8 cellular contexts compared by ENCODE assay signal in the genomic region with DNA sequence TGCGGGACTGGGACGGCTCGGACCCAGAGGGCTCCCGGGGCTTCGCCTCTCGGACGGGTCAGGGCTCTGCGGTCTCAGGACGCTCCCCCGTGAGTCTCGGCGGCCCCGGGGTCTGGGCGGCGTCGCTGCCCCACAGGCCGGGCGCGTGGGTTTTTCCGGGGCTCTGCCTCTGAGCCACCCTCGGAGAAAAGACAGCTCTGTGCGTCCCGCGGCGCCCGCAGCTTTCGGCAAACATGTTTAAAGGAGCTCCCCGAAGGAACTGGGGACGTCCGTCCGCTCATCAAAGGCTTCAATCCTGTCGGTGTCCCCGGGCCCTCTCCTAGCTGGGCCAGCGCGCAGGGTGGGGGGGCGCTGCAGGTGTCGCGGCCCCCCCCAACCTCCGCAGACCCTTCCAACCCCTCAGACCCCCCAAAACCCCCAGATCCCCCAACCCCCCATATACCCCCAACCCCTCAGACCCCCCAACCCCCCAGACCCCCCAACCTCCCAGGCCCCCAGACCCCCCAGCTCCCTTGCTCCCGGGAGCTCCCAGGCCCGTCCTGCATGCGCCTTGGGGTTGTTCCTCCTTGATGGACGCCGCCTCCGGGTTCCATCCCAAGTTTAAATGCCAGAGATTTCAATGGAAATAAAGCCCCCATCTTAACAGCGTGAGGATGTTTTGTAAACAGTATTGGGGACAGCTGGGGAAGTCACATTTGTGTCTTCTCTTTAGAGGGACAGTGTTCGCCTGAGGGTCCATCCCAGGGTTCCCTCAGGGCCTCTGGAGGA. TPM values are rescaled to one million over a fixed set of nuclear protein-coding genes. Genes with fewer than 3 reads are reported as not detected.
DNase-seq lines count a peak whose midpoint lies in the region; ATAC-seq and TF ChIP-seq lines count a peak whose summit lies in the region.

No MANE protein-coding gene starts in this region.

- DNase-seq in AG09309 (ENCODE audit: low read depth) (no peak), fibroblast of pulmonary artery (ENCODE audit: low read depth) (no peak), progenitor cell of endocrine pancreas (ENCODE audit: low spot score, unreplicated experiment) (no peak)
- DNase-seq in activated CD8-positive, alpha-beta T cell treated with anti-CD3 and anti-CD28 coated beads, Interleukin-2, amount 10 ng/mL, durations not matched to agents 7 days and 5 days: peak; percentile 58

- TF ChIP-seq CTCF in AG09309 (IDR thresholded peaks at IDR 0.05; ENCODE audit: control insufficient read depth, insufficient read depth, low read depth, low read length, missing control alignments): no peak
- no peak for TF ChIP-seq CTCF in fibroblast of pulmonary artery (IDR thresholded peaks at IDR 0.05; ENCODE audit: low read length, missing control alignments)
- TF ChIP-seq CTCF in progenitor cell of endocrine pancreas (IDR thresholded peaks at IDR 0.05; ENCODE audit: unreplicated experiment): no peak

- ATAC-seq in HG02571 (IDR thresholded peaks at IDR 0.05; ENCODE audit: unreplicated experiment): peak; percentile 12
- peak; percentile 9 for ATAC-seq in activated CD8-positive, alpha-beta T cell treated with anti-CD3 and anti-CD28 coated beads, Interleukin-2, amount 10 ng/mL, durations not matched to agents 7 days and 5 days
- no peak for ATAC-seq in GM18505 (IDR thresholded peaks at IDR 0.05; ENCODE audit: unreplicated experiment)
- ATAC-seq in HG03139 (IDR thresholded peaks at IDR 0.05; ENCODE audit: unreplicated experiment): no peak
- no peak for ATAC-seq in GM21381 (IDR thresholded peaks at IDR 0.05; ENCODE audit: unreplicated experiment)

- no peak for TF ChIP-seq POLR2A in GM18505 (IDR thresholded peaks at IDR 0.05; ENCODE audit: borderline replicate concordance, extremely low read depth, insufficient read depth, insufficient read length)

- POLR2A ChIA-PET in activated CD8-positive, alpha-beta T cell treated with anti-CD3 and anti-CD28 coated beads, Interleukin-2, amount 10 ng/mL, durations not matched to agents 7 days and 5 days (lab: Charles Lee): interaction anchor here (0.6 to 1.1 kb wide), 2 partner anchors 25 to 162 kb away, joined by 3 read pairs; no protein-coding TSS in a partner anchor

- peak overlapping the region; percentile 52 for H3K4me3 ChIP-seq in AG09309 (ENCODE audit: control insufficient read depth, low read depth, low read length)
- peak overlapping the region; percentile 54 for H3K4me3 ChIP-seq in fibroblast of pulmonary artery (replicated peaks; ENCODE audit: low read depth, low read length)

- CTCF ChIA-PET in activated CD8-positive, alpha-beta T cell treated with anti-CD3 and anti-CD28 coated beads, Interleukin-2, amount 10 ng/mL, durations not matched to agents 7 days and 5 days (lab: Charles Lee): interaction anchor here (0.6 to 2.2 kb wide), 7 partner anchors 16 to 175 kb away, joined by 3 to 9 read pairs (median 4); a partner anchor contains a TSS

- peaks cover 21% of the 10 kb centered on the region for H3K9me3 Mint-ChIP-seq in activated CD8-positive, alpha-beta T cell treated with anti-CD3 and anti-CD28 coated beads, Interleukin-2, amount 10 ng/mL, durations not matched to agents 7 days and 5 days (ENCODE audit: insufficient read depth)
- H3K9me3 Mint-ChIP-seq in progenitor cell of endocrine pancreas (ENCODE audit: low read depth): peaks cover 5% of the 10 kb centered on the region

- peak overlapping the region; percentile 45 for H3K4me3 Mint-ChIP-seq in activated CD8-positive, alpha-beta T cell treated with anti-CD3 and anti-CD28 coated beads, Interleukin-2, amount 10 ng/mL, durations not matched to agents 7 days and 5 days
- H3K4me3 Mint-ChIP-seq in progenitor cell of endocrine pancreas (ENCODE audit: low read depth): peak overlapping the region; percentile 58

- H3K27ac Mint-ChIP-seq in activated CD8-positive, alpha-beta T cell treated with anti-CD3 and anti-CD28 coated beads, Interleukin-2, amount 10 ng/mL, durations not matched to agents 7 days and 5 days: no peak overlapping the region
- H3K27ac Mint-ChIP-seq in progenitor cell of endocrine pancreas: no peak overlapping the region

- peaks cover 6% of the 10 kb centered on the region for H3K27me3 Mint-ChIP-seq in activated CD8-positive, alpha-beta T cell treated with anti-CD3 and anti-CD28 coated beads, Interleukin-2, amount 10 ng/mL, durations not matched to agents 7 days and 5 days (ENCODE audit: low read depth)
- H3K27me3 Mint-ChIP-seq in progenitor cell of endocrine pancreas: peaks cover 23% of the 10 kb centered on the region

- H3K4me1 Mint-ChIP-seq in activated CD8-positive, alpha-beta T cell treated with anti-CD3 and anti-CD28 coated beads, Interleukin-2, amount 10 ng/mL, durations not matched to agents 7 days and 5 days (ENCODE audit: low read depth): peaks cover 19% of the 10 kb centered on the region
- peaks cover 6% of the 10 kb centered on the region for H3K4me1 Mint-ChIP-seq in progenitor cell of endocrine pancreas (ENCODE audit: low read depth)

- H3K36me3 Mint-ChIP-seq in activated CD8-positive, alpha-beta T cell treated with anti-CD3 and anti-CD28 coated beads, Interleukin-2, amount 10 ng/mL, durations not matched to agents 7 days and 5 days (ENCODE audit: low read depth): peaks cover 26% of the 10 kb centered on the region
- peaks cover 13% of the 10 kb centered on the region for H3K36me3 Mint-ChIP-seq in progenitor cell of endocrine pancreas (ENCODE audit: insufficient read depth)

RNA-seq across cellular contexts. Expression of a gene that starts 1.0 kb away (rescaled TPM):
- 10 to 100 TPM; 24.5 to 26.8 TPM for total RNA-seq in activated CD8-positive, alpha-beta T cell treated with anti-CD3 and anti-CD28 coated beads, Interleukin-2, amount 10 ng/mL, durations not matched to agents 7 days and 5 days
- 21.3 and 23.2 TPM in 2 replicates for total RNA-seq in progenitor cell of endocrine pancreas

RNA-seq across cellular contexts. Expression of a gene that starts 42.8 kb away (rescaled TPM):
- total RNA-seq in activated CD8-positive, alpha-beta T cell treated with anti-CD3 and anti-CD28 coated beads, Interleukin-2, amount 10 ng/mL, durations not matched to agents 7 days and 5 days: not detected
- total RNA-seq in progenitor cell of endocrine pancreas: not detected in 2 replicates

RNA-seq across cellular contexts. Expression of a gene that starts 56.8 kb away (rescaled TPM):
- under 1 TPM; 0.63 to 0.90 TPM for total RNA-seq in activated CD8-positive, alpha-beta T cell treated with anti-CD3 and anti-CD28 coated beads, Interleukin-2, amount 10 ng/mL, durations not matched to agents 7 days and 5 days
- total RNA-seq in progenitor cell of endocrine pancreas: 5.0 and 5.5 TPM in 2 replicates

Comparison
In these comparisons a context has a peak if more than half of its experiments do, and no peak if none do; other contexts are left out.
1. ATAC-seq: peak in HG02571 (single experiment) and activated CD8-positive, alpha-beta T cell treated with anti-CD3 and anti-CD28 coated beads, Interleukin-2, amount 10 ng/mL, durations not matched to agents 7 days and 5 days (single experiment); none in GM18505 (single experiment), HG03139 (single experiment) and GM21381 (single experiment).